ENCODE assay signal across 1 cellular context in the genomic region with DNA sequence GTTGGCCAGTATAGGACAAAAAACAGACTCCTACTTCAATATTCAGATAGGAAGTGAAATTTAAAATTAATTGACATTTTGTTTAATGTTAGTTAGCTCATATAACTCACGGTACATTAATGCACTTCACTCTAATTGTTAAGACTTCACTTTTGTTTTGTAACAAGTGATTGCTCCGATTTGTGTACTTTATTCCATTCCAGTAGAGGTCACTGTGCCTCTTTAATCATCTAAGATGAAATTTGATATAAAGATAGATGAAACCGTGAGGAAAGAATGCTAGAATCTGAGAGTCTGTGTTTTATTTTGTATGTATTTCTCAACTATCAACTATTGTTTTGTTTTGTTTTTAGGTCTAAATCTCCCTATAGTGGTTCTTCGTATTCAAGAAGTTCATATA.
TF ChIP-seq lines count a peak whose summit lies in the region.

No MANE protein-coding gene starts in this region.

TF ChIP-seq in GM12878, 131 proteins besides CTCF, POLR2A, EP300 and RAD21 (continued from another document):
- TF ChIP-seq, protein P1, sequence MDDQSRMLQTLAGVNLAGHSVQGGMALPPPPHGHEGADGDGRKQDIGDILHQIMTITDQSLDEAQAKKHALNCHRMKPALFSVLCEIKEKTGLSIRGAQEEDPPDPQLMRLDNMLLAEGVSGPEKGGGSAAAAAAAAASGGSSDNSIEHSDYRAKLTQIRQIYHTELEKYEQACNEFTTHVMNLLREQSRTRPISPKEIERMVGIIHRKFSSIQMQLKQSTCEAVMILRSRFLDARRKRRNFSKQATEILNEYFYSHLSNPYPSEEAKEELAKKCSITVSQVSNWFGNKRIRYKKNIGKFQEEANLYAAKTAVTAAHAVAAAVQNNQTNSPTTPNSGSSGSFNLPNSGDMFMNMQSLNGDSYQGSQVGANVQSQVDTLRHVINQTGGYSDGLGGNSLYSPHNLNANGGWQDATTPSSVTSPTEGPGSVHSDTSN (IDR thresholded peaks at IDR 0.05; ENCODE audit: insufficient replicate concordance, low read depth, low read length): no peak
- TF ChIP-seq, protein P2, sequence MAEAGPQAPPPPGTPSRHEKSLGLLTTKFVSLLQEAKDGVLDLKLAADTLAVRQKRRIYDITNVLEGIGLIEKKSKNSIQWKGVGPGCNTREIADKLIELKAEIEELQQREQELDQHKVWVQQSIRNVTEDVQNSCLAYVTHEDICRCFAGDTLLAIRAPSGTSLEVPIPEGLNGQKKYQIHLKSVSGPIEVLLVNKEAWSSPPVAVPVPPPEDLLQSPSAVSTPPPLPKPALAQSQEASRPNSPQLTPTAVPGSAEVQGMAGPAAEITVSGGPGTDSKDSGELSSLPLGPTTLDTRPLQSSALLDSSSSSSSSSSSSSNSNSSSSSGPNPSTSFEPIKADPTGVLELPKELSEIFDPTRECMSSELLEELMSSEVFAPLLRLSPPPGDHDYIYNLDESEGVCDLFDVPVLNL (IDR thresholded peaks at IDR 0.05; ENCODE audit: low read depth, low read length): no peak
- TF ChIP-seq, protein P3, sequence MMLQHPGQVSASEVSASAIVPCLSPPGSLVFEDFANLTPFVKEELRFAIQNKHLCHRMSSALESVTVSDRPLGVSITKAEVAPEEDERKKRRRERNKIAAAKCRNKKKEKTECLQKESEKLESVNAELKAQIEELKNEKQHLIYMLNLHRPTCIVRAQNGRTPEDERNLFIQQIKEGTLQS (IDR thresholded peaks at IDR 0.05; ENCODE audit: borderline replicate concordance, extremely low read depth, low read depth, low read length): no peak
- TF ChIP-seq BACH1 (IDR thresholded peaks at IDR 0.05; ENCODE audit: borderline replicate concordance) (no peak), CHD1 (IDR thresholded peaks at IDR 0.05; ENCODE audit: low read depth, low read length) (no peak), NBN (IDR thresholded peaks at IDR 0.05) (no peak), CHD2 (IDR thresholded peaks at IDR 0.05; ENCODE audit: borderline replicate concordance, low read depth, low read length) (no peak), GABPA (IDR thresholded peaks at IDR 0.05; ENCODE audit: low read depth) (no peak), KAT2A (conservative IDR thresholded peaks at IDR 0.05; ENCODE audit: control insufficient read depth, low read depth, low read length) (no peak), RELA (IDR thresholded peaks at IDR 0.05; ENCODE audit: borderline replicate concordance, partially characterized antibody) (no peak)
- TF ChIP-seq, protein P4, sequence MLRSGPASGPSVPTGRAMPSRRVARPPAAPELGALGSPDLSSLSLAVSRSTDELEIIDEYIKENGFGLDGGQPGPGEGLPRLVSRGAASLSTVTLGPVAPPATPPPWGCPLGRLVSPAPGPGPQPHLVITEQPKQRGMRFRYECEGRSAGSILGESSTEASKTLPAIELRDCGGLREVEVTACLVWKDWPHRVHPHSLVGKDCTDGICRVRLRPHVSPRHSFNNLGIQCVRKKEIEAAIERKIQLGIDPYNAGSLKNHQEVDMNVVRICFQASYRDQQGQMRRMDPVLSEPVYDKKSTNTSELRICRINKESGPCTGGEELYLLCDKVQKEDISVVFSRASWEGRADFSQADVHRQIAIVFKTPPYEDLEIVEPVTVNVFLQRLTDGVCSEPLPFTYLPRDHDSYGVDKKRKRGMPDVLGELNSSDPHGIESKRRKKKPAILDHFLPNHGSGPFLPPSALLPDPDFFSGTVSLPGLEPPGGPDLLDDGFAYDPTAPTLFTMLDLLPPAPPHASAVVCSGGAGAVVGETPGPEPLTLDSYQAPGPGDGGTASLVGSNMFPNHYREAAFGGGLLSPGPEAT (IDR thresholded peaks at IDR 0.05; ENCODE audit: low read depth): no peak
- TF ChIP-seq, protein P5, sequence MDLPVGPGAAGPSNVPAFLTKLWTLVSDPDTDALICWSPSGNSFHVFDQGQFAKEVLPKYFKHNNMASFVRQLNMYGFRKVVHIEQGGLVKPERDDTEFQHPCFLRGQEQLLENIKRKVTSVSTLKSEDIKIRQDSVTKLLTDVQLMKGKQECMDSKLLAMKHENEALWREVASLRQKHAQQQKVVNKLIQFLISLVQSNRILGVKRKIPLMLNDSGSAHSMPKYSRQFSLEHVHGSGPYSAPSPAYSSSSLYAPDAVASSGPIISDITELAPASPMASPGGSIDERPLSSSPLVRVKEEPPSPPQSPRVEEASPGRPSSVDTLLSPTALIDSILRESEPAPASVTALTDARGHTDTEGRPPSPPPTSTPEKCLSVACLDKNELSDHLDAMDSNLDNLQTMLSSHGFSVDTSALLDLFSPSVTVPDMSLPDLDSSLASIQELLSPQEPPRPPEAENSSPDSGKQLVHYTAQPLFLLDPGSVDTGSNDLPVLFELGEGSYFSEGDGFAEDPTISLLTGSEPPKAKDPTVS (IDR thresholded peaks at IDR 0.05; ENCODE audit: low read depth, low read length): no peak
